ENCODE assay signal across 8 cellular contexts in genomic region chr19:4068058-4068966, GRCh38. TPM values are rescaled to one million over a fixed set of nuclear protein-coding genes. Genes with fewer than 3 reads are reported as not detected.
DNase-seq lines count a peak whose midpoint lies in the region; ATAC-seq, FAIRE-seq and TF ChIP-seq lines count a peak whose summit lies in the region.

No MANE protein-coding gene starts in this region.

- peaks cover 4% of the 10 kb centered on the region for H3K9me1 ChIP-seq in K562 (ENCODE audit: control insufficient read depth, insufficient read depth, low read length)

- H3K4me3 ChIP-seq in HEK293 (ENCODE audit: low read depth, low read length) = no peak overlapping the region
- H3K4me3 ChIP-seq in K562 = peak overlapping the region; percentile 100
- peak overlapping the region; percentile 62 to 71 for H3K4me3 ChIP-seq in mucosa of rectum (ENCODE audit: low read length in 2 of 2)

- intact Hi-C loops in K562 (cut with micrococcal nuclease) = loop anchor here (5.0 to 10.0 kb wide), 3 partner anchors 54 to 116 kb away; partner anchors contain the start of genes ANKRD24, MAP2K2, PIAS4 and SIRT6
- intact Hi-C loops in head of caudate nucleus (cut with DNase I) = loop anchor here (5.0 kb wide), 2 partner anchors 54 to 81 kb away; partner anchors contain the start of genes EEF2 and MAP2K2

- TF ChIP-seq CTCF in 22Rv1 (IDR thresholded peaks at IDR 0.05) (no peak), HEK293 (tag by site-specific recombination; IDR thresholded peaks at IDR 0.05) (no peak), K562 (IDR thresholded peaks at IDR 0.05 in 2 of 3, conservative IDR thresholded peaks at IDR 0.05 in 1 of 3; ENCODE audit: insufficient read depth in 2 of 3, low read depth in 1 of 3, low read length in 3 of 3) (no peak)

- H4K20me1 ChIP-seq in K562 (replicated peaks; ENCODE audit: control insufficient read depth, insufficient read depth, low read length) = peaks cover 14% of the 10 kb centered on the region

- TF ChIP-seq EP300 in K562 (IDR thresholded peaks at IDR 0.05; ENCODE audit: low read length) = no peak

- POLR2A ChIA-PET in HEK293 (lab: Yijun Ruan, JAX) (no interaction called here), K562 (lab: Yijun Ruan, JAX) (no interaction called here)

- no peak for DNase-seq in K562 (ENCODE audit: extremely low read depth in 1 of 4, low spot score in 3 of 4)
- no peak for DNase-seq in RPMI8226
- no peak for DNase-seq in head of caudate nucleus

- H3K27ac ChIP-seq in 22Rv1 = peak overlapping the region; percentile 33; the same call in 1 of the 2 replicates
- no peak overlapping the region for H3K27ac ChIP-seq in HEK293 (ENCODE audit: extremely low read depth, low read depth, low read length)
- peak overlapping the region; percentile 97 for H3K27ac ChIP-seq in K562 (ENCODE audit: extremely low read depth, low read depth, low read length)
- H3K27ac ChIP-seq in mucosa of rectum (ENCODE audit: low read depth in 2 of 2, low read length in 2 of 2) = peak overlapping the region; percentile 97

- ATAC-seq in K562 (no peak), GM18907 (IDR thresholded peaks at IDR 0.05; ENCODE audit: unreplicated experiment) (no peak), GM19455 (IDR thresholded peaks at IDR 0.05; ENCODE audit: unreplicated experiment) (no peak)

- CTCF ChIA-PET in HEK293 (lab: Yijun Ruan, JAX) (interaction anchor here (0.6 kb wide), 1 partner anchor 576 kb away, joined by 4 read pairs; no protein-coding TSS in a partner anchor), K562 (lab: Yijun Ruan, JAX; ENCODE audit: low intra/inter-chr PET ratio) (no interaction called here)

- peak; percentile 69 for FAIRE-seq in K562 (lab: Jason Lieb, UNC)

- no peak for TF ChIP-seq POLR2A in K562 (conservative IDR thresholded peaks at IDR 0.05)

- no peak for TF ChIP-seq RAD21 in K562 (CRISPR knock-in tag; conservative IDR thresholded peaks at IDR 0.05 in 1 of 2, IDR thresholded peaks at IDR 0.05 in 1 of 2)

- H3K9me3 ChIP-seq in HEK293 (ENCODE audit: control insufficient read depth, insufficient read depth, low read depth, low read length) = no peaks in the 10 kb centered on the region
- no peaks in the 10 kb centered on the region for H3K9me3 ChIP-seq in K562 (replicated peaks; ENCODE audit: control insufficient read depth, insufficient read depth, low read depth, low read length)
- H3K9me3 ChIP-seq in mucosa of rectum (ENCODE audit: control insufficient read depth in 2 of 2, low read length in 2 of 2) = no peaks in the 10 kb centered on the region

- 24% methylated on average over 28 of the region's 31 CpGs for WGBS in K562 (ENCODE audit: insufficient coverage, low coverage, missing lambda C conversion rate)

- peak overlapping the region; percentile 73 to 92 for H3K9ac ChIP-seq in K562 (ENCODE audit: insufficient read depth in 1 of 2, low read depth in 2 of 2, low read length in 2 of 2)
- H3K9ac ChIP-seq in mucosa of rectum (ENCODE audit: low read depth in 1 of 2, low read length in 2 of 2) = peak overlapping the region; percentile 75 to 81

- H2AFZ ChIP-seq in K562 (ENCODE audit: low read depth, low read length) = no peak overlapping the region

- peaks cover 22% of the 10 kb centered on the region for H3K79me2 ChIP-seq in K562 (ENCODE audit: control insufficient read depth, insufficient read depth, low read length)

- H3K4me1 ChIP-seq in HEK293 (ENCODE audit: control insufficient read depth, insufficient read depth, low read length) (no peaks in the 10 kb centered on the region; the same call in 1 of the 2 replicates), K562 (replicated peaks in 1 of 2; ENCODE audit: control insufficient read depth in 2 of 2, insufficient read depth in 2 of 2, low read length in 2 of 2) (peaks cover 14 to 47% of the 10 kb centered on the region in 2 experiments), mucosa of rectum (ENCODE audit: control insufficient read depth in 2 of 2, insufficient read depth in 2 of 2, low read length in 2 of 2) (peaks cover 17% of the 10 kb centered on the region in 2 donors)

- TSS peak; percentile 78 for BruUV-seq in K562 (replicated peaks; lab: Mats Ljungman, UMichigan)

- peak overlapping the region; percentile 59 for H3K4me2 ChIP-seq in K562 (ENCODE audit: insufficient read depth, low read length)

- H3K27me3 ChIP-seq in K562 (ENCODE audit: control insufficient read depth in 2 of 2, insufficient read depth in 2 of 2, low read length in 2 of 2) = no peaks in the 10 kb centered on the region
- no peaks in the 10 kb centered on the region for H3K27me3 ChIP-seq in mucosa of rectum (ENCODE audit: control insufficient read depth in 2 of 2, insufficient read depth in 2 of 2, low read length in 2 of 2)

- in situ Hi-C loops in K562 (cut with MboI) = no loop called here

- peaks cover 0 to 3% of the 10 kb centered on the region in 2 experiments; a peak in 1 of 3 replicates for H3K36me3 ChIP-seq in HEK293 (ENCODE audit: control insufficient read depth in 2 of 2, insufficient read depth in 1 of 2, low read length in 2 of 2)
- peaks cover 14% of the 10 kb centered on the region; the same call in 1 of the 3 replicates for H3K36me3 ChIP-seq in K562 (ENCODE audit: control insufficient read depth, insufficient read depth, low read length)
- no peaks in the 10 kb centered on the region for H3K36me3 ChIP-seq in mucosa of rectum (ENCODE audit: control insufficient read depth in 2 of 2, insufficient read depth in 2 of 2, low read length in 2 of 2)

TF ChIP-seq in HEK293, 187 proteins besides CTCF, POLR2A, EP300 and RAD21 (continues in another document):
- TF ChIP-seq ZNF654 (tag by site-specific recombination; IDR thresholded peaks at IDR 0.05; ENCODE audit: low read depth) (no peak), ZFP37 (tag by site-specific recombination; IDR thresholded peaks at IDR 0.05) (no peak), ZNF174 (tag by site-specific recombination; IDR thresholded peaks at IDR 0.05) (no peak), PBX3 (CRISPR knock-in tag; IDR thresholded peaks at IDR 0.05) (no peak)

TF ChIP-seq in K562, 482 proteins besides CTCF, POLR2A, EP300 and RAD21 (continues in another document):
- no peak for TF ChIP-seq BDP1 (IDR thresholded peaks at IDR 0.05; ENCODE audit: insufficient read depth, insufficient read length)
- no peak for TF ChIP-seq DDX20 (tag; IDR thresholded peaks at IDR 0.05; ENCODE audit: low read depth)
- no peak for TF ChIP-seq MCM5 (IDR thresholded peaks at IDR 0.05; ENCODE audit: low read depth)
- no peak for TF ChIP-seq MCM3 (IDR thresholded peaks at IDR 0.05)
- no peak for TF ChIP-seq SMAD3 (CRISPR knock-in tag; conservative IDR thresholded peaks at IDR 0.05)
- TF ChIP-seq SMAD4 (CRISPR knock-in tag; conservative IDR thresholded peaks at IDR 0.05) = 0 out of 2 replicates have a peak, but pooled peaks have one; percentile 15
- TF ChIP-seq EGR1 (conservative IDR thresholded peaks at IDR 0.05) = no peak
- TF ChIP-seq ZNF217 (CRISPR knock-in tag; IDR thresholded peaks at IDR 0.05) = no peak
- no peak for TF ChIP-seq CBX8 (IDR thresholded peaks at IDR 0.05; ENCODE audit: borderline replicate concordance, extremely low read depth, low read depth, low read length, poor library complexity, severe bottlenecking)
- TF ChIP-seq ATF7 (IDR thresholded peaks at IDR 0.05) = 0 out of 2 replicates have a peak, but pooled peaks have one; percentile 13
- TF ChIP-seq RHOXF2B (CRISPR knock-in tag; conservative IDR thresholded peaks at IDR 0.05) = no peak
- TF ChIP-seq MTA3 (IDR thresholded peaks at IDR 0.05; ENCODE audit: borderline replicate concordance) = no peak
- TF ChIP-seq ZFP36 (IDR thresholded peaks at IDR 0.05; ENCODE audit: low read depth, low read length, partially characterized antibody) = peak; percentile 65
- no peak for TF ChIP-seq OTX1 (CRISPR knock-in tag; IDR thresholded peaks at IDR 0.05)
- TF ChIP-seq ESRRB (CRISPR knock-in tag; IDR thresholded peaks at IDR 0.05; ENCODE audit: borderline replicate concordance) = no peak

RNA-seq across cellular contexts. Expression of gene ZBTB7A, which starts 1.6 kb away (rescaled TPM):
- 5.4 and 20.2 TPM in 2 replicates for total RNA-seq in K562 (2011; cell fraction: chromatin; rRNA removed; ENCODE audit: low replicate concordance)
- 10.5 and 12.0 TPM in 2 replicates for total RNA-seq in K562 (2011; cell fraction: nucleolus; rRNA removed)
- total RNA-seq in K562 (2011; cell fraction: nucleoplasm; rRNA removed) = 5.3 and 7.3 TPM in 2 replicates
- total RNA-seq in K562 (2014; rRNA removed) = 10.2 and 13.8 TPM in 2 replicates
- 1.6 and 1.8 TPM in 2 replicates for total RNA-seq in K562 (2014; rRNA removed; fragmentation: Illumina TruSeq; extraction: Trizol)
- total RNA-seq in K562 (2015; rRNA removed; fragmentation: Illumina TruSeq; extraction: Trizol) = 4.6 and 4.8 TPM in 2 replicates
- 32.7 and 34.0 TPM in 2 replicates for total RNA-seq in K562 (2021)
- polyA plus RNA-seq in K562 (2011; rRNA removed) = 2.0 and 2.4 TPM in 2 replicates
- polyA plus RNA-seq in K562 (2011; cell fraction: cytosol; rRNA removed) = 2.8 and 11.2 TPM in 2 replicates
- polyA plus RNA-seq in K562 (2011; cell fraction: nucleus; rRNA removed) = 7.4 and 18.4 TPM in 2 replicates
- polyA plus RNA-seq in K562 (2012) = 8.9 and 10.8 TPM in 2 replicates
- polyA plus RNA-seq in K562 (2014; fragmentation: Illumina TruSeq; extraction: Trizol) = 6.3 and 8.3 TPM in 2 replicates
- polyA plus RNA-seq in K562 (2014; fragmentation: Nextera tagmentation; extraction: Ambion mirVana) = under 1 TPM; 0.11 to 0.27 TPM
- polyA plus RNA-seq in K562 (2014; rRNA removed) = 10.8 and 11.6 TPM in 2 replicates
- polyA minus RNA-seq in K562 (2011; rRNA and poly(A)+ RNA removed) = 1.3 and 1.7 TPM in 2 replicates
- 14.2 and 20.6 TPM in 2 replicates for polyA minus RNA-seq in K562 (2011; cell fraction: cytosol; rRNA and poly(A)+ RNA removed)
- polyA minus RNA-seq in K562 (2011; cell fraction: nucleus; rRNA and poly(A)+ RNA removed) = 5.4 and 5.8 TPM in 2 replicates

RNA-seq across cellular contexts. Expression of gene MAP2K2, which starts 55.6 kb away (rescaled TPM):
- total RNA-seq in K562 (2011; cell fraction: chromatin; rRNA removed; ENCODE audit: low replicate concordance) = 38.8 and 113 TPM in 2 replicates
- 81.4 and 92.0 TPM in 2 replicates for total RNA-seq in K562 (2011; cell fraction: nucleolus; rRNA removed)
- 58.5 and 81.8 TPM in 2 replicates for total RNA-seq in K562 (2011; cell fraction: nucleoplasm; rRNA removed)
- total RNA-seq in K562 (2014; rRNA removed) (140 and 200 TPM in 2 replicates), K562 (2014; rRNA removed; fragmentation: Illumina TruSeq; extraction: Trizol) (58.3 and 60.9 TPM in 2 replicates), K562 (2015; rRNA removed; fragmentation: Illumina TruSeq; extraction: Trizol) (72.6 and 78.0 TPM in 2 replicates), K562 (2021) (150 and 151 TPM in 2 replicates)
- polyA plus RNA-seq in K562 (2011; rRNA removed) (40.4 and 41.5 TPM in 2 replicates), K562 (2014; fragmentation: Illumina TruSeq; extraction: Trizol) (41.1 and 84.5 TPM in 2 replicates), K562 (2014; fragmentation: Nextera tagmentation; extraction: Ambion mirVana) (1 to 10 TPM; 1.0 to 5.0 TPM), K562 (2014; rRNA removed) (90.7 and 97.4 TPM in 2 replicates)
- polyA plus RNA-seq in K562 (2011; cell fraction: cytosol; rRNA removed) = 60.4 and 128 TPM in 2 replicates
- 70.1 and 145 TPM in 2 replicates for polyA plus RNA-seq in K562 (2011; cell fraction: nucleus; rRNA removed)
- 110 and 220 TPM in 2 replicates for polyA plus RNA-seq in K562 (2012)
- polyA minus RNA-seq in K562 (2011; rRNA and poly(A)+ RNA removed) = 14.2 and 24.8 TPM in 2 replicates
- 63.5 and 95.7 TPM in 2 replicates for polyA minus RNA-seq in K562 (2011; cell fraction: cytosol; rRNA and poly(A)+ RNA removed)
- 31.5 and 34.3 TPM in 2 replicates for polyA minus RNA-seq in K562 (2011; cell fraction: nucleus; rRNA and poly(A)+ RNA removed)
